ENCODE assay signal across 1 cellular context in genomic region chr2:235577404-235578330, GRCh38.
A peak's percentile ranks its signal among the peaks of the same experiment; 100 is the strongest.
TF ChIP-seq lines count a peak whose summit lies in the region.

No MANE protein-coding gene starts in this region.

TF ChIP-seq in HepG2, 621 proteins besides CTCF, POLR2A, EP300 and RAD21 (continued from another document and continues in another):
- TF ChIP-seq AKAP8 (CRISPR knock-in tag; IDR thresholded peaks at IDR 0.05) (no peak; the same call in 1 of the 2 replicates), ZFY (CRISPR knock-in tag; IDR thresholded peaks at IDR 0.05) (0 out of 2 replicates have a peak, but pooled peaks have one; percentile 27), SIN3B (IDR thresholded peaks at IDR 0.05; ENCODE audit: low read length) (no peak), ZFYVE20 (CRISPR knock-in tag; IDR thresholded peaks at IDR 0.05; ENCODE audit: borderline replicate concordance, low read depth) (no peak), NR2F2 (IDR thresholded peaks at IDR 0.05; ENCODE audit: borderline replicate concordance, low read depth) (no peak), ASH2L (IDR thresholded peaks at IDR 0.05; ENCODE audit: insufficient read length, low read depth, low read length) (peak; percentile 51), TERF1 (CRISPR knock-in tag; IDR thresholded peaks at IDR 0.05) (no peak), ATF4 (CRISPR knock-in tag; IDR thresholded peaks at IDR 0.05) (peak in 1 of 2 experiments; percentile 76; a peak in 2 of 4 replicates), GABPA (IDR thresholded peaks at IDR 0.05; ENCODE audit: low read depth, low read length) (no peak), GABPA (CRISPR knock-in tag; IDR thresholded peaks at IDR 0.05; ENCODE audit: low read depth) (no peak), ZNF749 (CRISPR knock-in tag; IDR thresholded peaks at IDR 0.05; ENCODE audit: borderline replicate concordance) (no peak), DBP (CRISPR knock-in tag; IDR thresholded peaks at IDR 0.05; ENCODE audit: not compliant biosample characterization) (no peak), HIVEP1 (CRISPR knock-in tag; IDR thresholded peaks at IDR 0.05) (no peak), NFATC3 (CRISPR knock-in tag; IDR thresholded peaks at IDR 0.05) (no peak), NBN (conservative IDR thresholded peaks at IDR 0.05) (no peak), WIZ (CRISPR knock-in tag; IDR thresholded peaks at IDR 0.05) (no peak), ELF1 (CRISPR knock-in tag; IDR thresholded peaks at IDR 0.05) (no peak), NAIF1 (CRISPR knock-in tag; IDR thresholded peaks at IDR 0.05; ENCODE audit: borderline replicate concordance) (peak; percentile 98), STAT6 (CRISPR knock-in tag; IDR thresholded peaks at IDR 0.05; ENCODE audit: borderline replicate concordance) (peak; percentile 88; the same call in 1 of the 2 replicates), ZBED4 (CRISPR knock-in tag; IDR thresholded peaks at IDR 0.05; ENCODE audit: borderline replicate concordance) (no peak), ZNF333 (CRISPR knock-in tag; IDR thresholded peaks at IDR 0.05; ENCODE audit: borderline replicate concordance) (no peak), ERF (CRISPR knock-in tag; IDR thresholded peaks at IDR 0.05) (peak; percentile 22; the same call in 1 of the 2 replicates), SP140L (CRISPR knock-in tag; IDR thresholded peaks at IDR 0.05; ENCODE audit: borderline replicate concordance) (peak; percentile 41; the same call in 1 of the 2 replicates), HINFP (CRISPR knock-in tag; IDR thresholded peaks at IDR 0.05; ENCODE audit: low read depth) (peak; percentile 80; the same call in 1 of the 2 replicates), HDAC1 (CRISPR knock-in tag; IDR thresholded peaks at IDR 0.05) (peak; percentile 41; the same call in 1 of the 2 replicates), HES4 (CRISPR knock-in tag; IDR thresholded peaks at IDR 0.05; ENCODE audit: borderline replicate concordance) (no peak), ZNF253 (CRISPR knock-in tag; IDR thresholded peaks at IDR 0.05; ENCODE audit: borderline replicate concordance) (0 out of 2 replicates have a peak, but pooled peaks have one; percentile 16), ZNF7 (CRISPR knock-in tag; IDR thresholded peaks at IDR 0.05) (no peak), ZNF510 (CRISPR knock-in tag; IDR thresholded peaks at IDR 0.05; ENCODE audit: low read depth) (0 out of 2 replicates have a peak, but pooled peaks have one; percentile 64), AFF4 (CRISPR knock-in tag; IDR thresholded peaks at IDR 0.05) (no peak), LCORL (IDR thresholded peaks at IDR 0.05) (no peak), LCORL (CRISPR knock-in tag; IDR thresholded peaks at IDR 0.05) (peak; percentile 76), SP1 (IDR thresholded peaks at IDR 0.05) (no peak), SP1 (CRISPR knock-in tag; IDR thresholded peaks at IDR 0.05) (no peak), ARID3A (IDR thresholded peaks at IDR 0.05; ENCODE audit: low read depth, low read length) (no peak), DMAP1 (CRISPR knock-in tag; IDR thresholded peaks at IDR 0.05) (no peak), ZNF570 (CRISPR knock-in tag; IDR thresholded peaks at IDR 0.05; ENCODE audit: borderline replicate concordance) (no peak), RBM22 (optimal IDR thresholded peaks at IDR 0.05; ENCODE audit: low read length) (no peak), FOXO4 (CRISPR knock-in tag; conservative IDR thresholded peaks at IDR 0.05) (no peak), POLR2G (IDR thresholded peaks at IDR 0.05; ENCODE audit: low read depth, low read length) (peak; percentile 50; the same call in 1 of the 2 replicates), ZNF276 (CRISPR knock-in tag; IDR thresholded peaks at IDR 0.05; ENCODE audit: low read depth) (no peak), HNRNPK (IDR thresholded peaks at IDR 0.05; ENCODE audit: low read depth, low read length, poor library complexity, severe bottlenecking) (no peak), MIXL1 (CRISPR knock-in tag; IDR thresholded peaks at IDR 0.05) (peak; percentile 48; the same call in 1 of the 2 replicates)
